8 cellular contexts compared by ENCODE assay signal in the genomic region with DNA sequence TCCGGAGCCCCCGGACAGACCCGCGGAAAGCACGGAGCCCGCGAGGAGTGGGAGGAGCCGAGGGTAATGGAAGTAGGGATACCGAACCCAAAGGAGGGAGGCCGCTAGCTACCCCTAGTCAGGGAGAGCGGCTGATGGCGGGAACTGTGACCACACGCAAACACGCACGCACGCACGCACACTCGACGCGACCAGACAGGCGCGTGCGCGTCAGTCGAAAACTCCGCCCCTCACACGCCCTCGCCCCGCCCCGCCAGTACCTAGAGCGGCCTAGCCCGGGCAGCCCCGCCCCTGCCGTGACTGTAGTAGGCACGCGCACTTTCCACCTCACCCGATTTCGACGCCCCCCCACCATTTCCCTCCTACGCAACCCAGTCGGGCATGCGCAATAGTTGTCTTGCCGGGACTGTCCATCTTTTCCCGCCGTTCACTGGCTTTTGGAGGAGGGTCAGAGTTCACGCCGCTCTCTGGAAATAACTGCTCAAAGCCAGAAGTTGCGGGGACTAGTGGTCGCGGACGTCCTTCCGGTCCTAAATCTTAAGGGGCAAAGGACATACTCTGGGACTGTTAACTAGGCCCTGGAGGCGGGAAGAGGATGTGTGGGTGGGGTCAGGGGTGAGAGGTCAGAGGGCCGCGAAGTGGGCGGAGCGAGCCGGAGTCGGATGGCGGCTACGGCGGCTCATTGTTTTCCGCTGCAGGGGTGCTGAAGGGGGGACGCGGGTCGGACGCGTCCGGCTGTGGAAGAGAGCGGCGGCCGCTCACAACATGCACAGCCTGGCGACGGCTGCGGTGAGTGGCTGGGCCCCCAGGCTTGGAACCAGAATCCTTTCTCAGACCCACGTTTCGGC. TPM values are rescaled to one million over a fixed set of nuclear protein-coding genes. Genes with fewer than 3 reads are reported as not detected.
DNase-seq lines count a peak whose midpoint lies in the region; ATAC-seq, FAIRE-seq and TF ChIP-seq lines count a peak whose summit lies in the region.

A gene with protein sequence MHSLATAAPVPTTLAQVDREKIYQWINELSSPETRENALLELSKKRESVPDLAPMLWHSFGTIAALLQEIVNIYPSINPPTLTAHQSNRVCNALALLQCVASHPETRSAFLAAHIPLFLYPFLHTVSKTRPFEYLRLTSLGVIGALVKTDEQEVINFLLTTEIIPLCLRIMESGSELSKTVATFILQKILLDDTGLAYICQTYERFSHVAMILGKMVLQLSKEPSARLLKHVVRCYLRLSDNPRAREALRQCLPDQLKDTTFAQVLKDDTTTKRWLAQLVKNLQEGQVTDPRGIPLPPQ (plus strand): TSS at position 650 of the 848 bp plus-strand sequence. CDS start 116 bp downstream, at position 766.
A gene with protein sequence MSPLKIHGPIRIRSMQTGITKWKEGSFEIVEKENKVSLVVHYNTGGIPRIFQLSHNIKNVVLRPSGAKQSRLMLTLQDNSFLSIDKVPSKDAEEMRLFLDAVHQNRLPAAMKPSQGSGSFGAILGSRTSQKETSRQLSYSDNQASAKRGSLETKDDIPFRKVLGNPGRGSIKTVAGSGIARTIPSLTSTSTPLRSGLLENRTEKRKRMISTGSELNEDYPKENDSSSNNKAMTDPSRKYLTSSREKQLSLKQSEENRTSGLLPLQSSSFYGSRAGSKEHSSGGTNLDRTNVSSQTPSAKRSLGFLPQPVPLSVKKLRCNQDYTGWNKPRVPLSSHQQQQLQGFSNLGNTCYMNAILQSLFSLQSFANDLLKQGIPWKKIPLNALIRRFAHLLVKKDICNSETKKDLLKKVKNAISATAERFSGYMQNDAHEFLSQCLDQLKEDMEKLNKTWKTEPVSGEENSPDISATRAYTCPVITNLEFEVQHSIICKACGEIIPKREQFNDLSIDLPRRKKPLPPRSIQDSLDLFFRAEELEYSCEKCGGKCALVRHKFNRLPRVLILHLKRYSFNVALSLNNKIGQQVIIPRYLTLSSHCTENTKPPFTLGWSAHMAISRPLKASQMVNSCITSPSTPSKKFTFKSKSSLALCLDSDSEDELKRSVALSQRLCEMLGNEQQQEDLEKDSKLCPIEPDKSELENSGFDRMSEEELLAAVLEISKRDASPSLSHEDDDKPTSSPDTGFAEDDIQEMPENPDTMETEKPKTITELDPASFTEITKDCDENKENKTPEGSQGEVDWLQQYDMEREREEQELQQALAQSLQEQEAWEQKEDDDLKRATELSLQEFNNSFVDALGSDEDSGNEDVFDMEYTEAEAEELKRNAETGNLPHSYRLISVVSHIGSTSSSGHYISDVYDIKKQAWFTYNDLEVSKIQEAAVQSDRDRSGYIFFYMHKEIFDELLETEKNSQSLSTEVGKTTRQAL (minus strand): TSS at position 162 of the 848 bp plus-strand sequence. CDS start 9,698 bp downstream, outside the sequence.

- no peaks in the 10 kb centered on the region for H3F3A ChIP-seq in smooth muscle cell (ENCODE audit: low read depth)

- POLR2A ChIA-PET in AG04449 (lab: Yijun Ruan, JAX): interaction anchor here (0.8 kb wide), 1 partner anchor 10 kb away, joined by 3 read pairs; no protein-coding TSS in a partner anchor

- H3K4me2 ChIP-seq in smooth muscle cell: peak within 1 kb of the TSS; percentile 88

- CTCF ChIA-PET in AG04449 (lab: Yijun Ruan, JAX): interaction anchor here (1.1 to 1.6 kb wide), 2 partner anchors 80 to 279 kb away, joined by 3 read pairs; no protein-coding TSS in a partner anchor

- peak; percentile 79 for ATAC-seq in GM18907 (IDR thresholded peaks at IDR 0.05; ENCODE audit: unreplicated experiment)
- peak; percentile 81 for ATAC-seq in HG03159 (IDR thresholded peaks at IDR 0.05; ENCODE audit: unreplicated experiment)

- peak within 1 kb of the TSS; percentile 94 for H3K9ac ChIP-seq in smooth muscle cell (ENCODE audit: low read depth)

- H3K9me3 ChIP-seq in smooth muscle cell (replicated peaks; ENCODE audit: low read depth): no peaks in the 10 kb centered on the region

- TF ChIP-seq CTCF in AG04449 (IDR thresholded peaks at IDR 0.05; ENCODE audit: insufficient read depth, low read length, missing control alignments) (no peak), WI38 (IDR thresholded peaks at IDR 0.05; ENCODE audit: low read depth, low read length) (no peak), bronchial epithelial cell (IDR thresholded peaks at IDR 0.05; ENCODE audit: insufficient read depth, low read length, severe bottlenecking) (no peak), smooth muscle cell (IDR thresholded peaks at IDR 0.05; ENCODE audit: borderline replicate concordance, insufficient read depth, poor library complexity, severe bottlenecking) (no peak)

- H3K4me1 ChIP-seq in smooth muscle cell (ENCODE audit: low read depth): peaks cover 23% of the 10 kb centered on the region

- peaks cover 26% of the 10 kb centered on the region for H4K20me1 ChIP-seq in smooth muscle cell (ENCODE audit: low read depth)

- under 1% methylated on average over 62 of the region's 77 CpGs for WGBS in smooth muscle cell (ENCODE audit: low lambda C conversion rate)

- H3K36me3 ChIP-seq in bronchial epithelial cell (ENCODE audit: control insufficient read depth, insufficient read depth, low read length) (no peaks in the 10 kb centered on the region), smooth muscle cell (ENCODE audit: low read depth) (no peaks in the 10 kb centered on the region)

- H3K4me3 ChIP-seq in AG04449 (ENCODE audit: low read depth, low read length) (peak within 1 kb of the TSS; percentile 90), WI38 (ENCODE audit: low read depth, low read length) (peak within 1 kb of the TSS; percentile 94), bronchial epithelial cell (ENCODE audit: low read depth, low read length) (peak within 1 kb of the TSS; percentile 68), smooth muscle cell (peak within 1 kb of the TSS; percentile 74)

- no peak for FAIRE-seq in bronchial epithelial cell (lab: Jason Lieb, UNC)

- peak within 1 kb of the TSS; percentile 94 for H3K27ac ChIP-seq in smooth muscle cell (ENCODE audit: low read depth)

- no peaks in the 10 kb centered on the region for H3K27me3 ChIP-seq in bronchial epithelial cell (ENCODE audit: control insufficient read depth, insufficient read depth, low read length)
- H3K27me3 ChIP-seq in smooth muscle cell (ENCODE audit: low read depth): no peaks in the 10 kb centered on the region

- DNase-seq in AG04449 (ENCODE audit: low read depth, low spot score) (peak; percentile 79), NCI-H2227 treated with DMSO at 0.1 percent for 48 hours (lab: John Stamatoyannopoulos, UW) (peak; percentile 99), bronchial epithelial cell (ENCODE audit: low read depth) (peak; percentile 89), iPS-NIHi11 (ENCODE audit: low spot score) (peak; percentile 96), smooth muscle cell (lab: John Stamatoyannopoulos, UW; ENCODE audit: unreplicated experiment) (peak; percentile 99)

- peaks cover 94% of the 10 kb centered on the region for H3K79me2 ChIP-seq in smooth muscle cell (ENCODE audit: low read depth)

- H2AFZ ChIP-seq in smooth muscle cell (ENCODE audit: low read depth): peak within 1 kb of the TSS; percentile 94

RNA-seq across cellular contexts. Expression of the first gene that starts in this region (rescaled TPM):
- 37.6 and 53.7 TPM in 2 replicates for total RNA-seq in bronchial epithelial cell
- 47.2 and 57.8 TPM in 2 replicates for total RNA-seq in smooth muscle cell
- polyA plus RNA-seq in smooth muscle cell: 16.5 and 26.0 TPM in 2 replicates

RNA-seq across cellular contexts. Expression of the second gene that starts in this region (rescaled TPM):
- total RNA-seq in bronchial epithelial cell (9.2 and 10.4 TPM in 2 replicates), smooth muscle cell (10.8 and 14.2 TPM in 2 replicates)
- 3.6 and 4.2 TPM in 2 replicates for polyA plus RNA-seq in smooth muscle cell

Comparison
In these comparisons a context has a peak if more than half of its experiments do, and no peak if none do; other contexts are left out.
1. Peak in every context shown above with its lines: DNase-seq, ATAC-seq, H3K4me3 ChIP-seq and H3K27ac ChIP-seq.